Comparison of ENCODE assay signal across 8 cellular contexts in genomic region chr1:173330952-173331548, GRCh38.
DNase-seq lines count a peak whose midpoint lies in the region; ATAC-seq, FAIRE-seq and TF ChIP-seq lines count a peak whose summit lies in the region.
"Not testable (repeated sequence)": the region's sequence is repeated elsewhere in the genome, so short reads cannot be mapped to it uniquely, and the experiment has no call there.

No MANE protein-coding gene starts in this region.

- 0 out of 2 replicates have a peak overlapping the region, but pooled peaks have one; percentile 22 for H3K4me2 ChIP-seq in K562 (ENCODE audit: insufficient read depth, low read length)

- 27% methylated on average over 9 of the region's 10 CpGs for WGBS in K562 (ENCODE audit: insufficient coverage, low coverage, missing lambda C conversion rate)

- H3K9me1 ChIP-seq in K562 (ENCODE audit: control insufficient read depth, insufficient read depth, low read length), result not testable (repeated sequence)

- H3K4me3 ChIP-seq in ACC112 (ENCODE audit: low read depth, low read length), result peak overlapping the region; percentile 25
- H3K4me3 ChIP-seq in K562; foreskin fibroblast (ENCODE audit: low read depth in 1 of 2, low read length in 2 of 2); rectal smooth muscle tissue (ENCODE audit: low read length): not testable (repeated sequence)

- not testable (repeated sequence) for BruUV-seq in K562 (replicated peaks; lab: Mats Ljungman, UMichigan)

- not testable (repeated sequence) for H3K79me2 ChIP-seq in ACC112 (ENCODE audit: control insufficient read depth, insufficient read depth, low read length, unreplicated experiment); K562 (ENCODE audit: control insufficient read depth, insufficient read depth, low read length)

- TF ChIP-seq POLR2A in K562 (conservative IDR thresholded peaks at IDR 0.05), result not testable (repeated sequence)

- not testable (repeated sequence) for H3K27me3 ChIP-seq in ACC112 (ENCODE audit: insufficient read depth, low read length); K562 (ENCODE audit: control insufficient read depth in 2 of 2, insufficient read depth in 2 of 2, low read length in 2 of 2); rectal smooth muscle tissue (ENCODE audit: control insufficient read depth, insufficient read depth, low read length)

- DNase-seq in GM10248 (ENCODE audit: extremely low spot score), result peak; percentile 8
- DNase-seq in Kasumi-1 (lab: John Stamatoyannopoulos, UW), result peak; percentile 5 to 17
- peak; percentile 39 for DNase-seq in SIG-M5 treated with dmso at 0.1 percent for 504 hours (lab: John Stamatoyannopoulos, UW; ENCODE audit: unreplicated experiment)
- not testable (repeated sequence) for DNase-seq in activated CD8-positive, alpha-beta T cell treated with anti-CD3 and anti-CD28 coated beads, Interleukin-2, amount 10 ng/mL, durations not matched to agents 7 days and 5 days
- peak in 1 of 4 experiments; percentile 21 for DNase-seq in K562 (ENCODE audit: extremely low read depth in 1 of 4, low spot score in 3 of 4)
- peak; percentile 14 to 35 for DNase-seq in foreskin fibroblast

- peak overlapping the region; percentile 61 for H2AFZ ChIP-seq in ACC112 (ENCODE audit: low read length, unreplicated experiment)
- H2AFZ ChIP-seq in K562 (ENCODE audit: low read depth, low read length), result peak overlapping the region; percentile 86

- peak overlapping the region in 1 of 2 experiments; percentile 53; a peak in 2 of 4 replicates for H3K9ac ChIP-seq in K562 (ENCODE audit: insufficient read depth in 1 of 2, low read depth in 2 of 2, low read length in 2 of 2)
- H3K9ac ChIP-seq in rectal smooth muscle tissue (ENCODE audit: low read length), result not testable (repeated sequence)

- peak overlapping the region; percentile 55 for H3K4me3 Mint-ChIP-seq in activated CD8-positive, alpha-beta T cell treated with anti-CD3 and anti-CD28 coated beads, Interleukin-2, amount 10 ng/mL, durations not matched to agents 7 days and 5 days

- peaks cover 34% of the 10 kb centered on the region for H3K4me1 ChIP-seq in ACC112 (ENCODE audit: control insufficient read depth, insufficient read depth, low read length, unreplicated experiment)
- peaks cover 0 to 32% of the 10 kb centered on the region in 2 experiments; a peak in 4 of 5 replicates for H3K4me1 ChIP-seq in K562 (replicated peaks in 1 of 2; ENCODE audit: control insufficient read depth in 2 of 2, insufficient read depth in 2 of 2, low read length in 2 of 2)
- not testable (repeated sequence) for H3K4me1 ChIP-seq in rectal smooth muscle tissue (ENCODE audit: control insufficient read depth, insufficient read depth, low read length)

- in situ Hi-C loops in K562 (cut with MboI), result not testable (repeated sequence)

- CTCF ChIA-PET in GM10248 (lab: Yijun Ruan, JAX), result not testable (repeated sequence)
- CTCF ChIA-PET in activated CD8-positive, alpha-beta T cell treated with anti-CD3 and anti-CD28 coated beads, Interleukin-2, amount 10 ng/mL, durations not matched to agents 7 days and 5 days (lab: Charles Lee), result interaction anchor here (0.8 kb wide), 1 partner anchor 76 kb away, joined by 3 read pairs; no protein-coding TSS in a partner anchor
- CTCF ChIA-PET in K562 (lab: Yijun Ruan, JAX; ENCODE audit: low intra/inter-chr PET ratio), result interaction anchor here (0.7 kb wide), 1 partner anchor 1185 kb away, joined by 4 read pairs; no protein-coding TSS in a partner anchor

- not testable (repeated sequence) for TF ChIP-seq CTCF in GM10248 (IDR thresholded peaks at IDR 0.05; ENCODE audit: control extremely low read depth, extremely low read depth, low read depth, missing control alignments); K562 (IDR thresholded peaks at IDR 0.05 in 2 of 3, conservative IDR thresholded peaks at IDR 0.05 in 1 of 3; ENCODE audit: insufficient read depth in 2 of 3, low read depth in 1 of 3, low read length in 3 of 3); foreskin fibroblast (IDR thresholded peaks at IDR 0.05; ENCODE audit: low read depth, low read length)

- H3K27me3 Mint-ChIP-seq in activated CD8-positive, alpha-beta T cell treated with anti-CD3 and anti-CD28 coated beads, Interleukin-2, amount 10 ng/mL, durations not matched to agents 7 days and 5 days (ENCODE audit: low read depth), result not testable (repeated sequence)

- TF ChIP-seq EP300 in K562 (IDR thresholded peaks at IDR 0.05; ENCODE audit: low read length), result not testable (repeated sequence)

- POLR2A ChIA-PET in GM10248 (lab: Yijun Ruan, JAX), result not testable (repeated sequence)
- POLR2A ChIA-PET in activated CD8-positive, alpha-beta T cell treated with anti-CD3 and anti-CD28 coated beads, Interleukin-2, amount 10 ng/mL, durations not matched to agents 7 days and 5 days (lab: Charles Lee), result interaction anchor here (0.6 kb wide), 1 partner anchor 714 kb away, joined by 3 read pairs; no protein-coding TSS in a partner anchor
- POLR2A ChIA-PET in K562 (lab: Yijun Ruan, JAX), result interaction anchor here (0.8 to 1.1 kb wide), 3 partner anchors 8 to 51 kb away, joined by 3 to 10 read pairs (median 4); no protein-coding TSS in a partner anchor

- H4K20me1 ChIP-seq in K562 (replicated peaks; ENCODE audit: control insufficient read depth, insufficient read depth, low read length), result not testable (repeated sequence)

- not testable (repeated sequence) for TF ChIP-seq RAD21 in K562 (CRISPR knock-in tag; conservative IDR thresholded peaks at IDR 0.05 in 1 of 2, IDR thresholded peaks at IDR 0.05 in 1 of 2)

- ATAC-seq in activated CD8-positive, alpha-beta T cell treated with anti-CD3 and anti-CD28 coated beads, Interleukin-2, amount 10 ng/mL, durations not matched to agents 7 days and 5 days, result peak; percentile 23
- peak; percentile 40 for ATAC-seq in K562

- H3K36me3 Mint-ChIP-seq in activated CD8-positive, alpha-beta T cell treated with anti-CD3 and anti-CD28 coated beads, Interleukin-2, amount 10 ng/mL, durations not matched to agents 7 days and 5 days (ENCODE audit: low read depth), result not testable (repeated sequence)

- intact Hi-C loops in K562 (cut with micrococcal nuclease), result loop anchor here (1.0 to 5.0 kb wide), 2 partner anchors 29 to 64 kb away; no protein-coding TSS in a partner anchor

- H3K27ac ChIP-seq in ACC112 (ENCODE audit: low read depth, low read length) (peak overlapping the region; percentile 88), K562 (ENCODE audit: extremely low read depth, low read depth, low read length) (peak overlapping the region; percentile 75), rectal smooth muscle tissue (ENCODE audit: low read depth, low read length) (peak overlapping the region; percentile 15)

- not testable (repeated sequence) for H3K9me3 Mint-ChIP-seq in activated CD8-positive, alpha-beta T cell treated with anti-CD3 and anti-CD28 coated beads, Interleukin-2, amount 10 ng/mL, durations not matched to agents 7 days and 5 days (ENCODE audit: insufficient read depth)

- H3K4me1 Mint-ChIP-seq in activated CD8-positive, alpha-beta T cell treated with anti-CD3 and anti-CD28 coated beads, Interleukin-2, amount 10 ng/mL, durations not matched to agents 7 days and 5 days (ENCODE audit: low read depth), result peaks cover 30% of the 10 kb centered on the region

- peak overlapping the region; percentile 48 for H3K27ac Mint-ChIP-seq in activated CD8-positive, alpha-beta T cell treated with anti-CD3 and anti-CD28 coated beads, Interleukin-2, amount 10 ng/mL, durations not matched to agents 7 days and 5 days

- not testable (repeated sequence) for H3K9me3 ChIP-seq in K562 (replicated peaks; ENCODE audit: control insufficient read depth, insufficient read depth, low read depth, low read length)

- not testable (repeated sequence) for FAIRE-seq in K562 (lab: Jason Lieb, UNC)

- not testable (repeated sequence) for H3K36me3 ChIP-seq in ACC112 (ENCODE audit: insufficient read depth, low read length); K562 (ENCODE audit: control insufficient read depth, insufficient read depth, low read length); rectal smooth muscle tissue (ENCODE audit: control insufficient read depth, insufficient read depth, low read length)

TF ChIP-seq in K562, 482 proteins besides CTCF, POLR2A, EP300 and RAD21 (continues in another document):
- peak; percentile 41; the same call in 1 of the 2 replicates for TF ChIP-seq DMBX1 (CRISPR knock-in tag; IDR thresholded peaks at IDR 0.05; ENCODE audit: borderline replicate concordance)
- peak; percentile 91 for TF ChIP-seq CXXC5 (CRISPR knock-in tag; IDR thresholded peaks at IDR 0.05)
- TF ChIP-seq CC2D1A (IDR thresholded peaks at IDR 0.05), result peak; percentile 42; the same call in 1 of the 2 replicates
- TF ChIP-seq BCOR (IDR thresholded peaks at IDR 0.05), result 0 out of 2 replicates have a peak, but pooled peaks have one; percentile 12
- TF ChIP-seq LARP7 (IDR thresholded peaks at IDR 0.05), result 0 out of 2 replicates have a peak, but pooled peaks have one; percentile 1
- TF ChIP-seq THRAP3 (IDR thresholded peaks at IDR 0.05; ENCODE audit: borderline replicate concordance), result 0 out of 2 replicates have a peak, but pooled peaks have one; percentile 16
- peak; percentile 73; the same call in 1 of the 2 replicates for TF ChIP-seq SOX6 (IDR thresholded peaks at IDR 0.05)
- peak; percentile 85 for TF ChIP-seq NFRKB (IDR thresholded peaks at IDR 0.05; ENCODE audit: low read depth)
- 0 out of 2 replicates have a peak, but pooled peaks have one; percentile 4 for TF ChIP-seq ZBTB34 (CRISPR knock-in tag; IDR thresholded peaks at IDR 0.05)

Comparison
In these comparisons a context has a peak if more than half of its experiments do, and no peak if none do; other contexts are left out.
1. H3K27ac ChIP-seq: peak in every context shown above with its lines; median percentile 88 in ACC112; 75 in K562; 15 in rectal smooth muscle tissue.